In the genomic region with DNA sequence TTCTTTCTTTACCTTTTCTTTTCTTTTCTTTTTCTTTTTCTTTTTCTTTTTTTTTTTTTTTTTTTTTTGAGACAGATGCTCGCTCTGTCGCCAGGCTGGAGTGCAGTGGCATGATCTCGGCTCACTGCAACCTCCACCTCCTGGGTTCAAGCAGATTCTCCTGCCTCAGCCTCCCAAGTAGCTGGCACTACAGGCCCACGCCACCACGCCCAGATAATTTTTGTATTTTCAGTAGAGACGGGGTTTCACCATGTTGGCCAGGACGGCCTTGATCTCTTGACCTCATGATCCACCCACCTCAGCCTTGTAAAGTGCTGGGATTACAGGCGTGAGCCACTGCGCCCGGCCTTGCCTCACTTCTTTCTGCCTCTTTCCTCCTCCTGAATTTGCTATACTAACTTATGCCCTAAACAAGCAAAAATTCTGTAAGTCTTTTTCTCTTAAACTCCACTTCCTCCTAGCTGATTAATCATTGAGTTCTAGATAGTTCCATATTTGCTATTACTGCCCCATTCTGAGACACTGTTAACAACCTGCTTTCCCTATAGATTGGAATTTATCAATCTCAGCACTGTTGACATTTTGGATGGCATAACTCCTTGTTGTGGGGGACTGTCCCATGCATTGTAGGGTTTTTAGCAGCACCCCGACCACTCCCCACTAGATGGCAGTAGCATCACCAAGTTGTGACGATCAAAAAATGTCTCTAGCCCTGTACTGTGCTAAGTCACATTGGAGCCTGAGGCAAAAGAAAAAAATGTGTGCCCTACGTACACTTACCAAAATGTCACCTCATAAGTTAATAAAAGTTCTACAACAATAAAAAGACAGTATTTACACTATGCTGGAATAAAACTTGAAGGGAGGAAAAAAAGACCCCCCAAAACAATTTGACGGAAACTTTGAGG, we compare ENCODE assay signal across 8 cellular contexts. TPM values are rescaled to one million over a fixed set of nuclear protein-coding genes. Genes with fewer than 3 reads are reported as not detected.
DNase-seq lines count a peak whose midpoint lies in the region; ATAC-seq, FAIRE-seq and TF ChIP-seq lines count a peak whose summit lies in the region.

No MANE protein-coding gene starts in this region.

- peak overlapping the region; percentile 14; the same call in 1 of the 2 replicates for H3K9ac ChIP-seq in HepG2 (ENCODE audit: insufficient read depth, low read depth, low read length)

- H2AFZ ChIP-seq in HepG2 (ENCODE audit: low read length): no peak overlapping the region

- peak; percentile 93 for TF ChIP-seq CTCF in HepG2 (CRISPR knock-in tag; IDR thresholded peaks at IDR 0.05)

- no peaks in the 10 kb centered on the region for H3K9me3 Mint-ChIP-seq in central memory CD8-positive, alpha-beta T cell

- peaks cover 5% of the 10 kb centered on the region for H3K4me1 Mint-ChIP-seq in central memory CD8-positive, alpha-beta T cell

- ATAC-seq in HG02870 (IDR thresholded peaks at IDR 0.05; ENCODE audit: unreplicated experiment): peak; percentile 78
- ATAC-seq in activated CD4-positive, CD25-positive, alpha-beta regulatory T cell treated with anti-CD3 and anti-CD28 coated beads, Interleukin-2, amount 50 U/mL, for 24 hours: peak; percentile 90 to 91
- peak; percentile 75 for ATAC-seq in central memory CD8-positive, alpha-beta T cell (replicated peaks; ENCODE audit: extremely low read depth, poor library complexity, severe bottlenecking)
- ATAC-seq in HepG2: peak; percentile 87
- ATAC-seq in GM19324 (IDR thresholded peaks at IDR 0.05; ENCODE audit: low FRiP score, unreplicated experiment): no peak

- peak overlapping the region; percentile 24 to 59 (median 43); a peak in 5 of 6 replicates for H3K4me3 ChIP-seq in HepG2 (replicated peaks in 1 of 3; ENCODE audit: insufficient read depth in 1 of 3, low read depth in 2 of 3, low read length in 3 of 3)

- no peaks in the 10 kb centered on the region for H4K20me1 ChIP-seq in HepG2 (ENCODE audit: insufficient read depth, low read length)

- FAIRE-seq in HepG2 (lab: Jason Lieb, UNC): peak; percentile 93

- no peaks in the 10 kb centered on the region for H3K9me3 ChIP-seq in HepG2 (ENCODE audit: low read length)

- POLR2A ChIA-PET in HepG2 (lab: Yijun Ruan, JAX): interaction anchor here (1.8 to 2.7 kb wide), 2 partner anchors 16 to 25 kb away, joined by 3 to 14 read pairs; partner anchors contain the start of genes PLEKHH2 and THADA

- H3K27me3 Mint-ChIP-seq in central memory CD8-positive, alpha-beta T cell: peaks cover 20% of the 10 kb centered on the region

- in situ Hi-C loops in HepG2 (cut with HindIII; ENCODE audit: extremely low pct_ligation_motif_present, low pct_unique_long_range_greater_than_20kb): no loop called here

- H3K27ac ChIP-seq in HepG2 (ENCODE audit: extremely low read length, insufficient read depth, low read length): peak overlapping the region; percentile 21

- no peak for TF ChIP-seq EP300 in HepG2 (IDR thresholded peaks at IDR 0.05; ENCODE audit: low read depth in 2 of 2, low read length in 2 of 2)
- TF ChIP-seq EP300 in HepG2 (CRISPR knock-in tag; IDR thresholded peaks at IDR 0.05; ENCODE audit: borderline replicate concordance): no peak

- 0 out of 5 replicates have a peak, but pooled peaks cover 0 to 2% of the 10 kb centered on the region in 2 experiments for H3K27me3 ChIP-seq in HepG2 (ENCODE audit: control insufficient read depth in 1 of 2, insufficient read depth in 2 of 2, low read length in 2 of 2)

- CTCF ChIA-PET in HepG2 (lab: Yijun Ruan, JAX; ENCODE audit: low intra/inter-chr PET ratio, low total read pairs): interaction anchor here (1.7 kb wide), 1 partner anchor 16 kb away, joined by 5 read pairs; the partner anchor contains the start of gene THADA

- H3K27ac Mint-ChIP-seq in central memory CD8-positive, alpha-beta T cell (ENCODE audit: low read depth): no peak overlapping the region

- H3K79me2 ChIP-seq in HepG2 (ENCODE audit: insufficient read depth, low read length): no peaks in the 10 kb centered on the region

- peak; percentile 73 for TF ChIP-seq RAD21 in HepG2 (CRISPR knock-in tag; IDR thresholded peaks at IDR 0.05)

- H3K36me3 ChIP-seq in HepG2 (replicated peaks in 1 of 2; ENCODE audit: control insufficient read depth in 1 of 2, insufficient read depth in 2 of 2, low read length in 2 of 2): no peaks in the 10 kb centered on the region

- peaks cover 48% of the 10 kb centered on the region for H3K4me1 ChIP-seq in HepG2 (ENCODE audit: insufficient read depth, low read length)

- no peak for TF ChIP-seq POLR2A in HepG2 (IDR thresholded peaks at IDR 0.05; ENCODE audit: insufficient read depth in 1 of 2, low read depth in 2 of 2, low read length in 2 of 2)

- no peak overlapping the region for H3K4me3 Mint-ChIP-seq in central memory CD8-positive, alpha-beta T cell

- intact Hi-C loops in HepG2 (cut with micrococcal nuclease; ENCODE audit: unreplicated experiment): loop anchor here (1.0 kb wide), 3 partner anchors 22 to 270 kb away; no protein-coding TSS in a partner anchor

- WGBS in HepG2 (ENCODE audit: low lambda C conversion rate): 17% methylated on average over 14 of the region's 14 CpGs

- H3K4me2 ChIP-seq in HepG2 (ENCODE audit: low read depth, low read length): peak overlapping the region; percentile 82

- no peaks in the 10 kb centered on the region for H3K36me3 Mint-ChIP-seq in central memory CD8-positive, alpha-beta T cell (ENCODE audit: insufficient read depth)

- no TSS peak for BruUV-seq in HepG2 (replicated peaks; lab: Mats Ljungman, UMichigan)

- peak; percentile 49 for DNase-seq in GDM1 (lab: John Stamatoyannopoulos, UW)
- peak; percentile 76 for DNase-seq in NCI-H345 (lab: John Stamatoyannopoulos, UW)
- peak; percentile 45 to 62 for DNase-seq in central memory CD8-positive, alpha-beta T cell (ENCODE audit: low spot score in 2 of 2)
- peak; percentile 73 for DNase-seq in HepG2 (ENCODE audit: low spot score)
- DNase-seq in stimulated activated CD4-positive, alpha-beta T cell treated with anti-CD3 and anti-CD28 coated beads, TNF-alpha, amount 100 ng/mL, for 48 hours (ENCODE audit: low read depth in 3 of 3): peak; percentile 54 to 65 (median 61)

TF ChIP-seq in HepG2, 621 proteins besides CTCF, POLR2A, EP300 and RAD21 (continues in another document):
- peak; percentile 83 for TF ChIP-seq STAG1 (CRISPR knock-in tag; IDR thresholded peaks at IDR 0.05)
- TF ChIP-seq ZNF747 (CRISPR knock-in tag; IDR thresholded peaks at IDR 0.05; ENCODE audit: borderline replicate concordance): 0 out of 2 replicates have a peak, but pooled peaks have one; percentile 29
- no peak for TF ChIP-seq ZNF510 (CRISPR knock-in tag; IDR thresholded peaks at IDR 0.05; ENCODE audit: low read depth)
- no peak for TF ChIP-seq SIN3B (IDR thresholded peaks at IDR 0.05; ENCODE audit: low read length)
- 0 out of 2 replicates have a peak, but pooled peaks have one; percentile 13 for TF ChIP-seq TSC22D2 (CRISPR knock-in tag; IDR thresholded peaks at IDR 0.05; ENCODE audit: borderline replicate concordance)

RNA-seq across cellular contexts. Expression of gene THADA, which starts 16.4 kb away (rescaled TPM):
- 21.7 and 30.9 TPM in 2 replicates for total RNA-seq in HepG2 (2016; rRNA removed; fragmentation: Illumina TruSeq; extraction: Trizol)
- 24.1 and 25.6 TPM in 2 replicates for total RNA-seq in HepG2 (2016; cell fraction: cytosol; rRNA removed; fragmentation: Illumina TruSeq; extraction: Trizol; ENCODE audit: low read depth)
- 22.9 and 27.4 TPM in 2 replicates for total RNA-seq in HepG2 (2016; cell fraction: insoluble cytoplasmic fraction; rRNA removed; fragmentation: Illumina TruSeq; extraction: Trizol)
- total RNA-seq in HepG2 (2016; cell fraction: membrane; rRNA removed; fragmentation: Illumina TruSeq; extraction: Trizol): 7.3 and 9.1 TPM in 2 replicates
- total RNA-seq in HepG2 (2016; cell fraction: nucleus; rRNA removed; fragmentation: Illumina TruSeq; extraction: Trizol): 51.4 and 56.6 TPM in 2 replicates
- 11.7 and 12.7 TPM in 2 replicates for polyA plus RNA-seq in HepG2 (2011; rRNA removed)
- 8.3 and 8.8 TPM in 2 replicates for polyA plus RNA-seq in HepG2 (2011; cell fraction: cytosol; rRNA removed)
- 31.9 and 33.8 TPM in 2 replicates for polyA plus RNA-seq in HepG2 (2011; cell fraction: nucleus; rRNA removed)
- 9.5 and 11.6 TPM in 2 replicates for polyA plus RNA-seq in HepG2 (2012)
- 3.5 and 3.9 TPM in 2 replicates for polyA plus RNA-seq in HepG2 (2016; cell fraction: cytosol; fragmentation: Illumina TruSeq; extraction: Trizol; ENCODE audit: low read depth)
- 16.9 and 20.5 TPM in 2 replicates for polyA plus RNA-seq in HepG2 (2016; cell fraction: insoluble cytoplasmic fraction; fragmentation: Illumina TruSeq; extraction: Trizol; ENCODE audit: low read depth)
- 3.1 and 4.9 TPM in 2 replicates for polyA plus RNA-seq in HepG2 (2016; cell fraction: membrane; fragmentation: Illumina TruSeq; extraction: Trizol; ENCODE audit: low read depth)
- 44.8 and 47.2 TPM in 2 replicates for polyA plus RNA-seq in HepG2 (2016; cell fraction: nucleus; fragmentation: Illumina TruSeq; extraction: Trizol; ENCODE audit: insufficient read depth, low read depth)
- 74.0 and 88.3 TPM in 2 replicates for polyA minus RNA-seq in HepG2 (2011; rRNA and poly(A)+ RNA removed; ENCODE audit: low replicate concordance)
- polyA minus RNA-seq in HepG2 (2011; cell fraction: cytosol; rRNA and poly(A)+ RNA removed): 16.3 and 16.4 TPM in 2 replicates
- polyA minus RNA-seq in HepG2 (2011; cell fraction: nucleus; rRNA and poly(A)+ RNA removed): 77.4 and 82.3 TPM in 2 replicates

RNA-seq across cellular contexts. Expression of gene PLEKHH2, which starts 24.8 kb away (rescaled TPM):
- 0.52 and 1.1 TPM in 2 replicates for total RNA-seq in HepG2 (2016; rRNA removed; fragmentation: Illumina TruSeq; extraction: Trizol)
- total RNA-seq in HepG2 (2016; cell fraction: cytosol; rRNA removed; fragmentation: Illumina TruSeq; extraction: Trizol; ENCODE audit: low read depth): 1.1 and 1.6 TPM in 2 replicates
- 0.42 and 0.63 TPM in 2 replicates for total RNA-seq in HepG2 (2016; cell fraction: insoluble cytoplasmic fraction; rRNA removed; fragmentation: Illumina TruSeq; extraction: Trizol)
- 1.5 and 1.6 TPM in 2 replicates for total RNA-seq in HepG2 (2016; cell fraction: membrane; rRNA removed; fragmentation: Illumina TruSeq; extraction: Trizol)
- total RNA-seq in HepG2 (2016; cell fraction: nucleus; rRNA removed; fragmentation: Illumina TruSeq; extraction: Trizol): 0.99 and 1.6 TPM in 2 replicates
- polyA plus RNA-seq in HepG2 (2011; rRNA removed): 3.0 and 3.1 TPM in 2 replicates
- polyA plus RNA-seq in HepG2 (2011; cell fraction: cytosol; rRNA removed): 0.50 and 0.90 TPM in 2 replicates
- 6.5 and 7.2 TPM in 2 replicates for polyA plus RNA-seq in HepG2 (2011; cell fraction: nucleus; rRNA removed)
- 2.0 and 3.5 TPM in 2 replicates for polyA plus RNA-seq in HepG2 (2012)
- 0.02 and 0.06 TPM in 2 replicates for polyA plus RNA-seq in HepG2 (2016; cell fraction: cytosol; fragmentation: Illumina TruSeq; extraction: Trizol; ENCODE audit: low read depth)
- polyA plus RNA-seq in HepG2 (2016; cell fraction: insoluble cytoplasmic fraction; fragmentation: Illumina TruSeq; extraction: Trizol; ENCODE audit: low read depth): 0.32 and 0.35 TPM in 2 replicates
- 0.06 and 0.13 TPM in 2 replicates for polyA plus RNA-seq in HepG2 (2016; cell fraction: membrane; fragmentation: Illumina TruSeq; extraction: Trizol; ENCODE audit: low read depth)
- 2.2 and 3.7 TPM in 2 replicates for polyA plus RNA-seq in HepG2 (2016; cell fraction: nucleus; fragmentation: Illumina TruSeq; extraction: Trizol; ENCODE audit: insufficient read depth, low read depth)
- 0.12 and 0.46 TPM in 2 replicates for polyA minus RNA-seq in HepG2 (2011; rRNA and poly(A)+ RNA removed; ENCODE audit: low replicate concordance)
- polyA minus RNA-seq in HepG2 (2011; cell fraction: cytosol; rRNA and poly(A)+ RNA removed): 0.88 and 1.4 TPM in 2 replicates
- 5.5 and 11.3 TPM in 2 replicates for polyA minus RNA-seq in HepG2 (2011; cell fraction: nucleus; rRNA and poly(A)+ RNA removed)
